In the genomic region with DNA sequence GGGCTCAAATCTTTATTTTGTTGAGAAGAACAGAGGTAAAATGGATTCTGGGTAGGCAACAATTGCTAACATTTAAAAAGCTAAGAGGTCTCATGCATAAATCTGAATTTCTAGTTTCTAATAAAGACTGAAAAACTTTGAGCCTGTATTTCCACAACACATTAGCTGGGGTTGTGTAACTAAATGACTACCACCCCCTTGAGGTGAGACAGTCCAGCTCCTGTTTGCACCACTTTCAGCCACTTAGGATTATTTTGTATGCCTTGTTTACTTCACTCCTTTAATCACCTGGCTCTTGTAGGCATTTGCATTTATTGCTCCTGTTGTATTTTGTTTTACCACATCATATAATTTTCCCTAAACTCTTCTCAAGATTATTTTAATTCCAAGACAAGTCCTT, we compare ENCODE assay signal across 16 cellular contexts.
DNase-seq lines count a peak whose midpoint lies in the region; FAIRE-seq and TF ChIP-seq lines count a peak whose summit lies in the region.
"Had no signal": no experiment of that assay in that cellular context is flagged by ENCODE, and none has a peak within 500 bp of the region (broad histone marks: within the 10 kb centered on the region; RNA-seq: fewer than 3 reads in every experiment).

No MANE protein-coding gene starts in this region.

- H3K27me3 ChIP-seq in Loucy (ENCODE audit: insufficient read depth, low read length, poor library complexity, severe bottlenecking) (no peaks in the 10 kb centered on the region), WERI-Rb-1 (ENCODE audit: insufficient read depth, low read depth, severe bottlenecking) (no peaks in the 10 kb centered on the region), small intestine (ENCODE audit: control insufficient read depth in 2 of 2, insufficient read depth in 2 of 2, low read length in 2 of 2) (no peaks in the 10 kb centered on the region), SK-N-SH (ENCODE audit: insufficient read depth) (no peaks in the 10 kb centered on the region)
- H3K27me3 ChIP-seq: tibial nerve had no signal

- H3K36me3 ChIP-seq in Loucy (ENCODE audit: insufficient read depth, low read length), result no peaks in the 10 kb centered on the region
- H3K36me3 ChIP-seq in WERI-Rb-1, result no peaks in the 10 kb centered on the region
- no peaks in the 10 kb centered on the region for H3K36me3 ChIP-seq in small intestine (ENCODE audit: control insufficient read depth in 2 of 2, insufficient read depth in 2 of 2, low read length in 2 of 2)
- H3K36me3 ChIP-seq in SK-N-SH (replicated peaks in 1 of 2; ENCODE audit: control insufficient read depth in 1 of 2, insufficient read depth in 2 of 2, low read length in 1 of 2), result no peaks in the 10 kb centered on the region
- H3K36me3 ChIP-seq: HAP-1, tibial nerve had no signal

- H4K20me1 ChIP-seq in Loucy (ENCODE audit: insufficient read depth, low read length, poor library complexity, severe bottlenecking) (no peaks in the 10 kb centered on the region), SK-N-SH (ENCODE audit: insufficient read depth) (no peaks in the 10 kb centered on the region)

- CTCF ChIA-PET in SK-N-SH (lab: Yijun Ruan, JAX), result no interaction called here

- H3K9me2 ChIP-seq in Loucy (replicated peaks; ENCODE audit: low read depth, low read length) (no peaks in the 10 kb centered on the region), SK-N-SH (no peaks in the 10 kb centered on the region)

- H3K27ac ChIP-seq in WERI-Rb-1 (no peak overlapping the region), small intestine (ENCODE audit: low read depth in 1 of 2, low read length in 1 of 2) (no peak overlapping the region), SK-N-SH (ENCODE audit: low read depth in 2 of 2, low read length in 1 of 2) (no peak overlapping the region)
- H3K27ac ChIP-seq: tibial nerve had no signal

- TF ChIP-seq CTCF in Loucy (conservative IDR thresholded peaks at IDR 0.05; ENCODE audit: low read length) (peak; percentile 49), WERI-Rb-1 (IDR thresholded peaks at IDR 0.05; ENCODE audit: low read depth, low read length) (peak; percentile 53), SK-N-SH (IDR thresholded peaks at IDR 0.05) (no peak)

- POLR2A ChIA-PET in SK-N-SH (lab: Yijun Ruan, JAX), result no interaction called here

- H3F3A ChIP-seq in Loucy (ENCODE audit: low read depth), result no peaks in the 10 kb centered on the region
- H3F3A ChIP-seq in SK-N-SH (replicated peaks; ENCODE audit: insufficient read depth), result no peaks in the 10 kb centered on the region

- H3K4me1 ChIP-seq in Loucy (ENCODE audit: insufficient read depth, low read length, poor library complexity, severe bottlenecking) (no peaks in the 10 kb centered on the region), small intestine (ENCODE audit: control insufficient read depth in 2 of 2, insufficient read depth in 1 of 2, low read depth in 1 of 2, low read length in 1 of 2) (no peaks in the 10 kb centered on the region), SK-N-SH (ENCODE audit: control insufficient read depth in 1 of 2, insufficient read depth in 2 of 2, low read depth in 1 of 2, low read length in 1 of 2) (no peaks in the 10 kb centered on the region)
- H3K4me1 ChIP-seq: HAP-1, tibial nerve had no signal

- H3K4me2 ChIP-seq in Loucy (ENCODE audit: low read depth, low read length, poor library complexity, severe bottlenecking), result no peak overlapping the region
- no peak overlapping the region for H3K4me2 ChIP-seq in SK-N-SH

- H3K4me3 ChIP-seq in Loucy (ENCODE audit: low read length, poor library complexity, severe bottlenecking) (no peak overlapping the region), WERI-Rb-1 (ENCODE audit: low read depth, low read length) (no peak overlapping the region), small intestine (ENCODE audit: low read depth in 1 of 2, low read length in 2 of 2) (no peak overlapping the region), SK-N-SH (ENCODE audit: low read depth in 2 of 2, low read length in 1 of 2) (no peak overlapping the region)
- H3K4me3 ChIP-seq: HAP-1, tibial nerve had no signal

- peak in 2 of 3 experiments; percentile 16 to 51 for DNase-seq in NCI-H1417 (lab: John Stamatoyannopoulos, UW)
- DNase-seq in NCI-H1417 treated with DMSO at 0.1 percent for 48 hours (lab: John Stamatoyannopoulos, UW), result no peak
- DNase-seq in WERI-Rb-1, result no peak
- DNase-seq in small intestine, result peak; percentile 32
- no peak for DNase-seq in SK-N-SH
- DNase-seq in cerebellar nuclear complex (lab: John Stamatoyannopoulos, UW), result no peak
- no peak for DNase-seq in HTR-8/SVneo (ENCODE audit: insufficient read length, low spot score)
- DNase-seq: activated naive CD4-positive, alpha-beta T cell; effector CD8-positive, alpha-beta T cell; mammary epithelial cell; NCI-H2171 treated with DMSO at 0.1 percent for 48 hours; nephron progenitor cell had no signal

- no peak overlapping the region for H2AFZ ChIP-seq in Loucy (ENCODE audit: low read length)
- no peak overlapping the region for H2AFZ ChIP-seq in SK-N-SH (ENCODE audit: low read depth)

- FAIRE-seq in small intestine (lab: Jason Lieb, UNC), result no peak
- FAIRE-seq in HTR-8/SVneo (lab: Jason Lieb, UNC), result no peak
- FAIRE-seq: A204.1 had no signal

- H3K9me3 ChIP-seq in Loucy (ENCODE audit: insufficient read depth, low read depth, low read length) (no peaks in the 10 kb centered on the region), WERI-Rb-1 (ENCODE audit: severe bottlenecking) (no peaks in the 10 kb centered on the region), small intestine (ENCODE audit: control insufficient read depth, low read depth) (no peaks in the 10 kb centered on the region), SK-N-SH (no peaks in the 10 kb centered on the region)
- H3K9me3 ChIP-seq: HAP-1 had no signal

- H3K9ac ChIP-seq in Loucy (ENCODE audit: low read depth, low read length, poor library complexity, severe bottlenecking) (no peak overlapping the region), SK-N-SH (no peak overlapping the region)

- TF ChIP-seq RAD21 in SK-N-SH (IDR thresholded peaks at IDR 0.05; ENCODE audit: low read length), result no peak

- no peak for TF ChIP-seq EP300 in SK-N-SH (IDR thresholded peaks at IDR 0.05; ENCODE audit: borderline replicate concordance in 1 of 2, low read depth in 1 of 2, low read length in 1 of 2)

- H3K79me2 ChIP-seq in Loucy (ENCODE audit: insufficient read depth, low read length) (no peaks in the 10 kb centered on the region), SK-N-SH (ENCODE audit: insufficient read depth) (no peaks in the 10 kb centered on the region)

TF ChIP-seq in SK-N-SH, 30 proteins besides CTCF, POLR2A, EP300 and RAD21:
- no peak for TF ChIP-seq SMC3 (IDR thresholded peaks at IDR 0.05; ENCODE audit: low read depth, low read length)
- TF ChIP-seq POLR2AphosphoS5 (IDR thresholded peaks at IDR 0.05; ENCODE audit: low read depth, low read length), result no peak
- TF ChIP-seq, protein P1, sequence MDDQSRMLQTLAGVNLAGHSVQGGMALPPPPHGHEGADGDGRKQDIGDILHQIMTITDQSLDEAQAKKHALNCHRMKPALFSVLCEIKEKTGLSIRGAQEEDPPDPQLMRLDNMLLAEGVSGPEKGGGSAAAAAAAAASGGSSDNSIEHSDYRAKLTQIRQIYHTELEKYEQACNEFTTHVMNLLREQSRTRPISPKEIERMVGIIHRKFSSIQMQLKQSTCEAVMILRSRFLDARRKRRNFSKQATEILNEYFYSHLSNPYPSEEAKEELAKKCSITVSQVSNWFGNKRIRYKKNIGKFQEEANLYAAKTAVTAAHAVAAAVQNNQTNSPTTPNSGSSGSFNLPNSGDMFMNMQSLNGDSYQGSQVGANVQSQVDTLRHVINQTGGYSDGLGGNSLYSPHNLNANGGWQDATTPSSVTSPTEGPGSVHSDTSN (IDR thresholded peaks at IDR 0.05), result no peak
- TF ChIP-seq MXI1 (IDR thresholded peaks at IDR 0.05; ENCODE audit: low read depth, low read length), result no peak
- no peak for TF ChIP-seq MEF2A (IDR thresholded peaks at IDR 0.05; ENCODE audit: borderline replicate concordance, low read depth)
- TF ChIP-seq TCF12 (IDR thresholded peaks at IDR 0.05), result no peak
- no peak for TF ChIP-seq RCOR1 (IDR thresholded peaks at IDR 0.05; ENCODE audit: low read length)
- no peak for TF ChIP-seq RFX5 (IDR thresholded peaks at IDR 0.05; ENCODE audit: low read length)
- TF ChIP-seq FOSL2 (IDR thresholded peaks at IDR 0.05; ENCODE audit: borderline replicate concordance, low read depth), result no peak
- no peak for TF ChIP-seq SIN3A (IDR thresholded peaks at IDR 0.05; ENCODE audit: borderline replicate concordance, low read depth, low read length)
- TF ChIP-seq, protein P2, sequence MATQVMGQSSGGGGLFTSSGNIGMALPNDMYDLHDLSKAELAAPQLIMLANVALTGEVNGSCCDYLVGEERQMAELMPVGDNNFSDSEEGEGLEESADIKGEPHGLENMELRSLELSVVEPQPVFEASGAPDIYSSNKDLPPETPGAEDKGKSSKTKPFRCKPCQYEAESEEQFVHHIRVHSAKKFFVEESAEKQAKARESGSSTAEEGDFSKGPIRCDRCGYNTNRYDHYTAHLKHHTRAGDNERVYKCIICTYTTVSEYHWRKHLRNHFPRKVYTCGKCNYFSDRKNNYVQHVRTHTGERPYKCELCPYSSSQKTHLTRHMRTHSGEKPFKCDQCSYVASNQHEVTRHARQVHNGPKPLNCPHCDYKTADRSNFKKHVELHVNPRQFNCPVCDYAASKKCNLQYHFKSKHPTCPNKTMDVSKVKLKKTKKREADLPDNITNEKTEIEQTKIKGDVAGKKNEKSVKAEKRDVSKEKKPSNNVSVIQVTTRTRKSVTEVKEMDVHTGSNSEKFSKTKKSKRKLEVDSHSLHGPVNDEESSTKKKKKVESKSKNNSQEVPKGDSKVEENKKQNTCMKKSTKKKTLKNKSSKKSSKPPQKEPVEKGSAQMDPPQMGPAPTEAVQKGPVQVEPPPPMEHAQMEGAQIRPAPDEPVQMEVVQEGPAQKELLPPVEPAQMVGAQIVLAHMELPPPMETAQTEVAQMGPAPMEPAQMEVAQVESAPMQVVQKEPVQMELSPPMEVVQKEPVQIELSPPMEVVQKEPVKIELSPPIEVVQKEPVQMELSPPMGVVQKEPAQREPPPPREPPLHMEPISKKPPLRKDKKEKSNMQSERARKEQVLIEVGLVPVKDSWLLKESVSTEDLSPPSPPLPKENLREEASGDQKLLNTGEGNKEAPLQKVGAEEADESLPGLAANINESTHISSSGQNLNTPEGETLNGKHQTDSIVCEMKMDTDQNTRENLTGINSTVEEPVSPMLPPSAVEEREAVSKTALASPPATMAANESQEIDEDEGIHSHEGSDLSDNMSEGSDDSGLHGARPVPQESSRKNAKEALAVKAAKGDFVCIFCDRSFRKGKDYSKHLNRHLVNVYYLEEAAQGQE (IDR thresholded peaks at IDR 0.05; ENCODE audit: low read depth, low read length), result no peak
- TF ChIP-seq YY1 (IDR thresholded peaks at IDR 0.05; ENCODE audit: low read depth), result no peak
- TF ChIP-seq JUND (IDR thresholded peaks at IDR 0.05), result no peak

Comparison
In these comparisons a context has a peak if more than half of its experiments do, and no peak if none do; other contexts are left out.
1. DNase-seq: peak in NCI-H1417 (2 of 3) and small intestine (single experiment); none in NCI-H1417 treated with DMSO at 0.1 percent for 48 hours (single experiment), WERI-Rb-1 (single experiment), SK-N-SH (single experiment), cerebellar nuclear complex (0 of 2) and HTR-8/SVneo (single experiment).